In genomic region chr19:29694669-29695627, GRCh38 we compare ENCODE assay signal across 8 cellular contexts. TPM values are rescaled to one million over a fixed set of nuclear protein-coding genes. Genes with fewer than 3 reads are reported as not detected.
DNase-seq lines count a peak whose midpoint lies in the region; ATAC-seq and TF ChIP-seq lines count a peak whose summit lies in the region.

No MANE protein-coding gene starts in this region.

- H3K27me3 Mint-ChIP-seq in CD14-positive monocyte (ENCODE audit: low read depth in 3 of 3) (peaks cover 0 to 1% (median 0%) of the 10 kb centered on the region in 3 donors), neural crest cell (ENCODE audit: low read depth) (no peaks in the 10 kb centered on the region)

- no peak for TF ChIP-seq POLR2A in Peyer's patch (IDR thresholded peaks at IDR 0.05)

- H3K9me3 Mint-ChIP-seq in CD14-positive monocyte (peaks cover 2 to 21% (median 12%) of the 10 kb centered on the region in 7 donors), neural crest cell (no peaks in the 10 kb centered on the region)

- ATAC-seq in GM19351 (IDR thresholded peaks at IDR 0.05; ENCODE audit: unreplicated experiment) (peak; percentile 94), HG03521 (IDR thresholded peaks at IDR 0.05; ENCODE audit: unreplicated experiment) (peak; percentile 84)

- no peak overlapping the region for H3K27ac ChIP-seq in Peyer's patch

- H3K4me3 Mint-ChIP-seq in CD14-positive monocyte (no peak overlapping the region), neural crest cell (peak overlapping the region; percentile 31)

- H3K9me3 ChIP-seq in Peyer's patch, result peaks cover 0 to 5% (median 0%) of the 10 kb centered on the region in 4 donors

- no peaks in the 10 kb centered on the region for H3K36me3 Mint-ChIP-seq in CD14-positive monocyte
- no peaks in the 10 kb centered on the region for H3K36me3 Mint-ChIP-seq in neural crest cell (ENCODE audit: low read depth)

- H3K4me1 Mint-ChIP-seq in CD14-positive monocyte (peaks cover 6% of the 10 kb centered on the region), neural crest cell (peaks cover 13% of the 10 kb centered on the region)

- no peaks in the 10 kb centered on the region for H3K36me3 ChIP-seq in Peyer's patch

- peak overlapping the region in 2 of 7 donors; percentile 50 to 63 for H3K27ac Mint-ChIP-seq in CD14-positive monocyte
- H3K27ac Mint-ChIP-seq in neural crest cell (ENCODE audit: unreplicated experiment), result no peak overlapping the region

- DNase-seq in CD14-positive monocyte (ENCODE audit: low spot score) (peak; percentile 81), Peyer's patch (peak; percentile 80 to 91 (median 89)), fibroblast of peridontal ligament (ENCODE audit: extremely low read depth) (peak; percentile 68), neural crest cell (ENCODE audit: low read depth, low spot score) (peak; percentile 84), superior temporal gyrus (ENCODE audit: extremely low spot score) (peak; percentile 93)
- DNase-seq in activated T-helper 1 cell treated with anti-CD3 and anti-CD28 coated beads, Interleukin-2, amount 50 U/mL, for 16 hours (ENCODE audit: low read depth in 1 of 2, low spot score in 1 of 2), result peak; percentile 65 to 69

- peak; percentile 91 for TF ChIP-seq CTCF in CD14-positive monocyte (IDR thresholded peaks at IDR 0.05)
- TF ChIP-seq CTCF in Peyer's patch (IDR thresholded peaks at IDR 0.05), result peak; percentile 51 to 95 (median 90)
- peak; percentile 88 for TF ChIP-seq CTCF in neural crest cell (conservative IDR thresholded peaks at IDR 0.05)

- no peaks in the 10 kb centered on the region for H3K4me1 ChIP-seq in Peyer's patch

- no peak overlapping the region for H3K4me3 ChIP-seq in Peyer's patch

- H3K27me3 ChIP-seq in Peyer's patch, result no peaks in the 10 kb centered on the region

- intact Hi-C loops in CD14-positive monocyte (cut with micrococcal nuclease), result loop anchor here in 1 of 2 donors (1.0 kb wide), 1 partner anchor 21 kb away; no protein-coding TSS in a partner anchor

RNA-seq across cellular contexts. Expression of gene C19orf12, which starts 20.1 kb away (rescaled TPM):
- 1 to 10 TPM; 6.0 to 8.0 TPM for polyA plus RNA-seq in CD14-positive monocyte
- total RNA-seq in Peyer's patch (10 to 100 TPM; 18.2 to 49.1 (median 28.2) TPM), neural crest cell (37.9 and 38.1 TPM in 2 replicates)

RNA-seq across cellular contexts. Expression of gene PLEKHF1, which starts 29.7 kb away (rescaled TPM):
- under 1 TPM; 0.11 to 0.26 TPM for polyA plus RNA-seq in CD14-positive monocyte
- total RNA-seq in Peyer's patch, result 10 to 100 TPM in 1 of 4 donors, 1 to 10 TPM in 3; 8.2 to 16.5 (median 9.0) TPM
- 1.2 TPM in 2 replicates for total RNA-seq in neural crest cell
